25 cellular contexts compared by ENCODE assay signal in the genomic region with DNA sequence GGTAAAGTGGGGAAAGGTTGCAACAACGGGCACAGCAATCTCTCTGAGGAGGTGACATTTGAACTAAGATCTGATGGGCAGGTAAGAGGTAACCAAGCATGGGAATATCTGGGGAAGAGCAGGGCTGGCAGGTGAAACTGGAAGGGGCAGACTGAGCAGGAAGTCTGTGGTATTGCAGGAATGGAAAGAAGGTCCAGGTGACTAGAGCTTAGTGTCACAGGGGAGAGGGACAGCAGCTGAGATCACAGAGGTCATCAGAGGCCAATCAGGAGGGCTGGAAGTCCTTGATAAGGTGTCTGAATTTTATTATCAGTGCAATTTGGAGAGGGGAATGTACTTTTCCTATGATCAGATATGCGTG.
DNase-seq lines count a peak whose midpoint lies in the region; ATAC-seq, FAIRE-seq and TF ChIP-seq lines count a peak whose summit lies in the region.
"Had no signal": no experiment of that assay in that cellular context is flagged by ENCODE, and none has a peak within 500 bp of the region (broad histone marks: within the 10 kb centered on the region; RNA-seq: fewer than 3 reads in every experiment).

No MANE protein-coding gene starts in this region.

- H2BK15ac ChIP-seq in mesendoderm (replicated peaks; ENCODE audit: low read depth) (no peak overlapping the region), neuronal stem cell (ENCODE audit: low read length) (no peak overlapping the region)

- in situ Hi-C loops in HepG2 (cut with HindIII; ENCODE audit: extremely low pct_ligation_motif_present, low pct_unique_long_range_greater_than_20kb): no loop called here

- H3K36me3 ChIP-seq in HepG2 (replicated peaks in 1 of 2; ENCODE audit: control insufficient read depth in 1 of 2, insufficient read depth in 2 of 2, low read length in 2 of 2) (no peaks in the 10 kb centered on the region), right lobe of liver (no peaks in the 10 kb centered on the region), mesendoderm (ENCODE audit: control insufficient read depth, insufficient read depth, low read length) (no peaks in the 10 kb centered on the region), neuronal stem cell (replicated peaks in 1 of 2; ENCODE audit: control insufficient read depth in 2 of 2, insufficient read depth in 2 of 2, low read length in 2 of 2) (no peaks in the 10 kb centered on the region)
- H3K36me3 ChIP-seq: gastroesophageal sphincter, SJSA1, upper lobe of left lung had no signal

- CTCF ChIA-PET in HepG2 (lab: Yijun Ruan, JAX; ENCODE audit: low intra/inter-chr PET ratio, low total read pairs): no interaction called here

- H3K14ac ChIP-seq in neuronal stem cell (ENCODE audit: low read length): no peak overlapping the region

- H4K8ac ChIP-seq in mesendoderm (ENCODE audit: low read depth, low read length) (no peak overlapping the region), neuronal stem cell (ENCODE audit: low read depth, low read length) (no peak overlapping the region)

- no peak overlapping the region for H3K56ac ChIP-seq in mesendoderm (ENCODE audit: low read length)

- H2AFZ ChIP-seq in HepG2 (ENCODE audit: low read length) (peak overlapping the region; percentile 30), neuronal stem cell (ENCODE audit: low read length) (no peak overlapping the region)
- H2AFZ ChIP-seq: hepatocyte had no signal

- peaks cover 30% of the 10 kb centered on the region for H3K4me1 ChIP-seq in HepG2 (ENCODE audit: insufficient read depth, low read length)
- H3K4me1 ChIP-seq in right lobe of liver: no peaks in the 10 kb centered on the region
- H3K4me1 ChIP-seq in mesendoderm (ENCODE audit: control insufficient read depth, low read depth, low read length): no peaks in the 10 kb centered on the region
- peaks cover 4 to 5% of the 10 kb centered on the region in 2 donors for H3K4me1 ChIP-seq in neuronal stem cell (ENCODE audit: control insufficient read depth in 2 of 2, insufficient read depth in 1 of 2, low read depth in 1 of 2, low read length in 2 of 2)
- H3K4me1 ChIP-seq: SJSA1 had no signal

- H3K18ac ChIP-seq in mesendoderm (ENCODE audit: low read length) (no peak overlapping the region), neuronal stem cell (ENCODE audit: low read length) (no peak overlapping the region)

- ATAC-seq in HepG2 (peak; percentile 80), right lobe of liver (no peak), GM21381 (IDR thresholded peaks at IDR 0.05; ENCODE audit: unreplicated experiment) (no peak)
- ATAC-seq: gastroesophageal sphincter, left lobe of liver had no signal

- no TSS peak for BruUV-seq in HepG2 (replicated peaks; lab: Mats Ljungman, UMichigan)

- WGBS in HepG2 (ENCODE audit: low lambda C conversion rate): 22% methylated on average over 2 of the region's 2 CpGs
- WGBS in right lobe of liver (ENCODE audit: insufficient coverage, low coverage, low lambda C conversion rate, missing lambda C conversion rate): 65% methylated on average over 2 of the region's 2 CpGs
- no CpG with 5 or more reads among the region's 2 CpGs for WGBS in mesendoderm (ENCODE audit: extremely low coverage, insufficient coverage, low lambda C conversion rate)
- no CpG with 5 or more reads among the region's 2 CpGs for WGBS in neuronal stem cell (ENCODE audit: extremely low coverage in 2 of 2, insufficient read length in 2 of 2, insufficient replicate concordance in 1 of 2), 2 donors

- FAIRE-seq in HepG2 (lab: Jason Lieb, UNC) (no peak), urothelium cell line (lab: Jason Lieb, UNC) (peak; percentile 61)
- FAIRE-seq: small intestine had no signal

- H4K20me1 ChIP-seq in HepG2 (ENCODE audit: insufficient read depth, low read length): no peaks in the 10 kb centered on the region

- intact Hi-C loops in HepG2 (cut with micrococcal nuclease; ENCODE audit: unreplicated experiment): no loop called here
- intact Hi-C loops in right lobe of liver (cut with DNase I): no loop called here

- no peak for TF ChIP-seq RAD21 in HepG2 (CRISPR knock-in tag; IDR thresholded peaks at IDR 0.05)

- DNase-seq in HepG2 (ENCODE audit: low spot score) (no peak), right lobe of liver (no peak), mesendoderm (peak; percentile 36), urothelium cell line (ENCODE audit: low spot score) (no peak), neuronal stem cell (ENCODE audit: low spot score) (no peak)
- DNase-seq in activated CD4-positive, CD25-positive, alpha-beta regulatory T cell (lab: John Stamatoyannopoulos, UW): no peak
- DNase-seq: activated CD4-positive, alpha-beta T cell treated with anti-CD3 and anti-CD28 coated beads for 48 hours; activated CD8-positive, alpha-beta memory T cell treated with anti-CD3 and anti-CD28 coated beads for 24 hours; activated gamma-delta T cell treated with Interleukin-2 at 50 U/mL for 16 hours; activated T-cell treated with anti-CD3 and anti-CD28 coated beads, Interleukin-2, amount 50 U/mL, for 24 hours; C1 segment of cervical spinal cord; COR-L47; naive B cell; NCI-H1092; NCI-H187; NCI-H2171; NCI-H524 treated with DMSO at 0.1 percent for 48 hours; small intestine; upper lobe of left lung had no signal

- H3K23ac ChIP-seq in mesendoderm (ENCODE audit: low read length) (no peak overlapping the region), neuronal stem cell (ENCODE audit: low read depth, low read length, poor library complexity) (no peak overlapping the region)

- H3K4me3 ChIP-seq in HepG2 (replicated peaks in 1 of 3; ENCODE audit: insufficient read depth in 1 of 3, low read depth in 2 of 3, low read length in 3 of 3): no peak overlapping the region
- no peak overlapping the region for H3K4me3 ChIP-seq in right lobe of liver
- H3K4me3 ChIP-seq in mesendoderm (ENCODE audit: low read length): no peak overlapping the region
- H3K4me3 ChIP-seq in neuronal stem cell (ENCODE audit: low read length in 2 of 2): no peak overlapping the region
- H3K4me3 ChIP-seq: gastroesophageal sphincter, hepatocyte, SJSA1, upper lobe of left lung had no signal

- no peak overlapping the region for H2BK12ac ChIP-seq in neuronal stem cell (ENCODE audit: low read length)

- no peak overlapping the region for H4K5ac ChIP-seq in mesendoderm (ENCODE audit: low read length)

- no peaks in the 10 kb centered on the region for H3K79me2 ChIP-seq in HepG2 (ENCODE audit: insufficient read depth, low read length)
- H3K79me2 ChIP-seq in mesendoderm (ENCODE audit: control insufficient read depth, insufficient read depth, low read length): no peaks in the 10 kb centered on the region
- H3K79me2 ChIP-seq: hepatocyte had no signal

- H3K4ac ChIP-seq in mesendoderm (ENCODE audit: low read depth, low read length) (no peak overlapping the region), neuronal stem cell (ENCODE audit: low read length) (no peak overlapping the region)

- peaks cover 2 to 15% of the 10 kb centered on the region in 2 experiments; a peak in 4 of 5 replicates for H3K27me3 ChIP-seq in HepG2 (ENCODE audit: control insufficient read depth in 1 of 2, insufficient read depth in 2 of 2, low read length in 2 of 2)
- H3K27me3 ChIP-seq in right lobe of liver: no peaks in the 10 kb centered on the region
- no peaks in the 10 kb centered on the region for H3K27me3 ChIP-seq in mesendoderm (ENCODE audit: insufficient read depth, low read length, poor library complexity)
- H3K27me3 ChIP-seq in neuronal stem cell (ENCODE audit: control insufficient read depth in 3 of 3, insufficient read depth in 3 of 3, low read depth in 1 of 3, low read length in 3 of 3): peaks cover 0 to 19% (median 0%) of the 10 kb centered on the region in 3 experiments
- H3K27me3 ChIP-seq: gastroesophageal sphincter, hepatocyte, upper lobe of left lung had no signal

- TF ChIP-seq POLR2A in HepG2 (IDR thresholded peaks at IDR 0.05; ENCODE audit: insufficient read depth in 1 of 2, low read depth in 2 of 2, low read length in 2 of 2): no peak
- no peak for TF ChIP-seq POLR2A in right lobe of liver (IDR thresholded peaks at IDR 0.05)

- H2AK5ac ChIP-seq in mesendoderm (ENCODE audit: low read length) (no peak overlapping the region), neuronal stem cell (ENCODE audit: low read depth, low read length) (no peak overlapping the region)

- no peak for TF ChIP-seq CTCF in HepG2 (CRISPR knock-in tag; IDR thresholded peaks at IDR 0.05)
- TF ChIP-seq CTCF in right lobe of liver (IDR thresholded peaks at IDR 0.05): no peak
- TF ChIP-seq CTCF in VCaP (conservative IDR thresholded peaks at IDR 0.05): 0 out of 2 replicates have a peak, but pooled peaks have one; percentile 16

- POLR2A ChIA-PET in HepG2 (lab: Yijun Ruan, JAX): no interaction called here

- H3K4me2 ChIP-seq in HepG2 (ENCODE audit: low read depth, low read length) (no peak overlapping the region; the same call in 1 of the 2 replicates), mesendoderm (ENCODE audit: low read length) (no peak overlapping the region), neuronal stem cell (ENCODE audit: insufficient read depth, low read length, poor library complexity, severe bottlenecking) (no peak overlapping the region)
- H3K4me2 ChIP-seq: hepatocyte had no signal

- no peak overlapping the region for H3K27ac ChIP-seq in HepG2 (ENCODE audit: extremely low read length, insufficient read depth, low read length)
- H3K27ac ChIP-seq in right lobe of liver: no peak overlapping the region
- H3K27ac ChIP-seq in VCaP: no peak overlapping the region
- no peak overlapping the region for H3K27ac ChIP-seq in mesendoderm (ENCODE audit: low read depth, low read length)
- no peak overlapping the region for H3K27ac ChIP-seq in neuronal stem cell (replicated peaks; ENCODE audit: low read length)
- H3K27ac ChIP-seq: gastroesophageal sphincter, hepatocyte, SJSA1, upper lobe of left lung had no signal

- H2BK120ac ChIP-seq in mesendoderm (ENCODE audit: low read depth, low read length) (no peak overlapping the region), neuronal stem cell (ENCODE audit: low read depth, low read length) (no peak overlapping the region)

- H3K9ac ChIP-seq in HepG2 (ENCODE audit: insufficient read depth, low read depth, low read length) (no peak overlapping the region), mesendoderm (ENCODE audit: low read length) (no peak overlapping the region), neuronal stem cell (ENCODE audit: low read depth, low read length, poor library complexity) (no peak overlapping the region)

- H3K9me3 ChIP-seq in HepG2 (ENCODE audit: low read length) (no peaks in the 10 kb centered on the region), right lobe of liver (no peaks in the 10 kb centered on the region), neuronal stem cell (replicated peaks in 1 of 2; ENCODE audit: control insufficient read depth in 2 of 2, insufficient read depth in 1 of 2, low read depth in 1 of 2, low read length in 2 of 2) (no peaks in the 10 kb centered on the region)
- H3K9me3 ChIP-seq: gastroesophageal sphincter, SJSA1, upper lobe of left lung had no signal

- H2BK5ac ChIP-seq in mesendoderm (ENCODE audit: low read length): no peak overlapping the region
- H2BK5ac ChIP-seq in neuronal stem cell (ENCODE audit: low read length): no peak overlapping the region

- TF ChIP-seq EP300 in HepG2 (IDR thresholded peaks at IDR 0.05; ENCODE audit: low read depth in 2 of 2, low read length in 2 of 2): no peak
- no peak for TF ChIP-seq EP300 in HepG2 (CRISPR knock-in tag; IDR thresholded peaks at IDR 0.05; ENCODE audit: borderline replicate concordance)

- H3K79me1 ChIP-seq in mesendoderm (ENCODE audit: low read length) (no peaks in the 10 kb centered on the region), neuronal stem cell (ENCODE audit: low read depth, low read length) (no peaks in the 10 kb centered on the region)

- no peak overlapping the region for H4K91ac ChIP-seq in neuronal stem cell (ENCODE audit: low read depth, low read length, poor library complexity)
